18 cellular contexts compared by ENCODE assay signal in genomic region chr22:37290737-37291136, GRCh38. TPM values are rescaled to one million over a fixed set of nuclear protein-coding genes. Genes with fewer than 3 reads are reported as not detected.
DNase-seq lines count a peak whose midpoint lies in the region; ATAC-seq, FAIRE-seq and TF ChIP-seq lines count a peak whose summit lies in the region.
"Had no signal": no experiment of that assay in that cellular context is flagged by ENCODE, and none has a peak within 500 bp of the region (broad histone marks: within the 10 kb centered on the region; RNA-seq: fewer than 3 reads in every experiment).

No MANE protein-coding gene starts in this region.

- dilution Hi-C loops in mammary epithelial cell (cut with HindIII; ENCODE audit: low sequenced_read_pairs): loop anchor here (5.0 kb wide), 1 partner anchor 68 kb away; no protein-coding TSS in a partner anchor

- no peaks in the 10 kb centered on the region for H3K27me3 Mint-ChIP-seq in T-helper 17 cell

- no peak overlapping the region for H3K4me2 ChIP-seq in mammary epithelial cell (ENCODE audit: insufficient read depth, low read depth, low read length)
- H3K4me2 ChIP-seq: KMS-11 had no signal

- no peak overlapping the region for H3K27ac ChIP-seq in mammary epithelial cell (ENCODE audit: insufficient read depth, low read depth, low read length)
- no peak overlapping the region for H3K27ac ChIP-seq in breast epithelium
- H3K27ac ChIP-seq in left ventricle myocardium inferior (replicated peaks): no peak overlapping the region
- H3K27ac ChIP-seq: KMS-11, parathyroid adenoma had no signal

- peaks cover 8% of the 10 kb centered on the region for H3K36me3 Mint-ChIP-seq in T-helper 17 cell (ENCODE audit: low read depth)
- H3K36me3 Mint-ChIP-seq: type B pancreatic cell had no signal

- no peak overlapping the region for H2AFZ ChIP-seq in mammary epithelial cell (ENCODE audit: low read depth, low read length)
- H2AFZ ChIP-seq: parathyroid adenoma had no signal

- H3K9me3 ChIP-seq in mammary epithelial cell (replicated peaks; ENCODE audit: insufficient read depth, low read length) (no peaks in the 10 kb centered on the region), breast epithelium (no peaks in the 10 kb centered on the region), T-helper 17 cell (ENCODE audit: control insufficient read depth, low read length, poor library complexity, severe bottlenecking) (no peaks in the 10 kb centered on the region), left ventricle myocardium inferior (replicated peaks) (peaks cover 4% of the 10 kb centered on the region)

- H3K36me3 ChIP-seq in mammary epithelial cell (ENCODE audit: insufficient read depth, low read length) (no peaks in the 10 kb centered on the region), breast epithelium (no peaks in the 10 kb centered on the region), left ventricle myocardium inferior (no peaks in the 10 kb centered on the region)

- H3K4me1 ChIP-seq in mammary epithelial cell (ENCODE audit: insufficient read depth, low read length) (peaks cover 3% of the 10 kb centered on the region), breast epithelium (no peaks in the 10 kb centered on the region), left ventricle myocardium inferior (no peaks in the 10 kb centered on the region)
- H3K4me1 ChIP-seq: parathyroid adenoma had no signal

- no peaks in the 10 kb centered on the region for H4K20me1 ChIP-seq in mammary epithelial cell (ENCODE audit: insufficient read depth, low read length)

- intact Hi-C loops in mammary epithelial cell (cut with micrococcal nuclease): no loop called here
- intact Hi-C loops in breast epithelium (cut with DNase I; ENCODE audit: low total_unique reads): no loop called here
- intact Hi-C loops in left ventricle myocardium inferior (cut with micrococcal nuclease): no loop called here

- TF ChIP-seq POLR2A in breast epithelium (IDR thresholded peaks at IDR 0.05): no peak

- peak; percentile 48 for DNase-seq in mammary epithelial cell
- DNase-seq in breast epithelium (ENCODE audit: low spot score in 2 of 2): no peak
- DNase-seq in T-helper 17 cell: no peak
- peak; percentile 41 for DNase-seq in left ventricle myocardium inferior
- no peak for DNase-seq in urothelium cell line (ENCODE audit: low spot score)
- no peak for DNase-seq in medulla oblongata (ENCODE audit: extremely low spot score)
- DNase-seq in NCI-H1417 (lab: John Stamatoyannopoulos, UW): no peak
- DNase-seq in OCI-M1 (lab: John Stamatoyannopoulos, UW): no peak
- DNase-seq: activated CD8-positive, alpha-beta T cell treated with anti-CD3 and anti-CD28 coated beads, Interleukin-2, amount 10 ng/mL, durations not matched to agents 7 days and 5 days; central memory CD4-positive, alpha-beta T cell; DMS53; NCI-H187 treated with DMSO at 0.1 percent for 48 hours; NCI-H774; T-helper 9 cell had no signal

- peak overlapping the region; percentile 61 for H3K27ac Mint-ChIP-seq in T-helper 17 cell
- H3K27ac Mint-ChIP-seq: activated CD8-positive, alpha-beta T cell treated with anti-CD3 and anti-CD28 coated beads, Interleukin-2, amount 10 ng/mL, durations not matched to agents 7 days and 5 days; type B pancreatic cell had no signal

- no TSS peak for BruUV-seq in mammary epithelial cell (replicated peaks; lab: Mats Ljungman, UMichigan)

- peak; percentile 53 for FAIRE-seq in urothelium cell line (lab: Jason Lieb, UNC)

- H3K4me3 ChIP-seq in mammary epithelial cell (replicated peaks in 1 of 3; ENCODE audit: insufficient read depth in 1 of 3, low read depth in 2 of 3, low read length in 3 of 3) (no peak overlapping the region), breast epithelium (no peak overlapping the region), left ventricle myocardium inferior (no peak overlapping the region)

- 82% methylated on average over 6 of the region's 7 CpGs for WGBS in mammary epithelial cell (ENCODE audit: low coverage, missing lambda C conversion rate)

- H3K4me1 Mint-ChIP-seq in T-helper 17 cell: peaks cover 64% of the 10 kb centered on the region

- H3K9ac ChIP-seq in mammary epithelial cell (ENCODE audit: insufficient read depth, low read length): no peak overlapping the region
- H3K9ac ChIP-seq: KMS-11, parathyroid adenoma had no signal

- in situ Hi-C loops in mammary epithelial cell (cut with MboI; ENCODE audit: low sequenced_read_pairs in 2 of 2): no loop called here

- TF ChIP-seq CTCF in mammary epithelial cell (conservative IDR thresholded peaks at IDR 0.05 in 1 of 2, IDR thresholded peaks at IDR 0.05 in 1 of 2; ENCODE audit: extremely low read depth in 1 of 2, insufficient read depth in 1 of 2, low read depth in 1 of 2, low read length in 2 of 2): no peak
- no peak for TF ChIP-seq CTCF in breast epithelium (IDR thresholded peaks at IDR 0.05)
- TF ChIP-seq CTCF in left ventricle myocardium inferior (IDR thresholded peaks at IDR 0.05; ENCODE audit: borderline replicate concordance): no peak

- H3K27me3 ChIP-seq in mammary epithelial cell (ENCODE audit: insufficient read depth, low read length) (no peaks in the 10 kb centered on the region), breast epithelium (no peaks in the 10 kb centered on the region), left ventricle myocardium inferior (ENCODE audit: low read depth) (peaks cover 89% of the 10 kb centered on the region)

- ATAC-seq in T-helper 17 cell: no peak
- ATAC-seq: activated CD8-positive, alpha-beta T cell treated with anti-CD3 and anti-CD28 coated beads, Interleukin-2, amount 10 ng/mL, durations not matched to agents 7 days and 5 days had no signal

- CTCF ChIA-PET in mammary epithelial cell (lab: Charles Lee; ENCODE audit: low non-redundant PET): no interaction called here

- H3K4me3 Mint-ChIP-seq in T-helper 17 cell: no peak overlapping the region
- H3K4me3 Mint-ChIP-seq: activated CD8-positive, alpha-beta T cell treated with anti-CD3 and anti-CD28 coated beads, Interleukin-2, amount 10 ng/mL, durations not matched to agents 7 days and 5 days; type B pancreatic cell had no signal

- H3K79me2 ChIP-seq in mammary epithelial cell (ENCODE audit: insufficient read depth, low read length): no peaks in the 10 kb centered on the region
- H3K79me2 ChIP-seq: parathyroid adenoma had no signal

RNA-seq across cellular contexts. Expression of gene CYTH4, which starts 8.4 kb away (rescaled TPM):
- total RNA-seq in mammary epithelial cell: 1 to 10 TPM in 1 of 2 donors, under 1 TPM in 1; under 0.01 to 1.1 TPM
- 0.48 TPM for polyA plus RNA-seq in mammary epithelial cell
- polyA minus RNA-seq in mammary epithelial cell: 4.4 TPM
- 10 to 100 TPM in 2 of 3 donors, 1 to 10 TPM in 1; 6.9 to 25.1 (median 10.5) TPM for total RNA-seq in breast epithelium
- 10 to 100 TPM; 89.5 to 98.7 TPM for total RNA-seq in T-helper 17 cell
- 4.8 TPM for total RNA-seq in left ventricle myocardium inferior
- total RNA-seq: lung microvascular endothelial cell had no signal

RNA-seq across cellular contexts. Expression of gene RAC2, which starts 46.7 kb away (rescaled TPM):
- total RNA-seq in mammary epithelial cell: 100 to 1,000 TPM in 1 of 2 donors, 10 to 100 TPM in 1; 13.2 to 119 TPM
- 211 TPM for polyA plus RNA-seq in mammary epithelial cell
- polyA minus RNA-seq in mammary epithelial cell: 272 TPM
- 10 to 100 TPM; 10.5 to 12.0 (median 11.5) TPM for total RNA-seq in breast epithelium
- total RNA-seq in T-helper 17 cell: 100 to 1,000 TPM; 297 to 478 TPM
- 1.8 TPM for total RNA-seq in left ventricle myocardium inferior

Comparison
In these comparisons a context has a peak if more than half of its experiments do, and no peak if none do; other contexts are left out.
1. DNase-seq: peak in mammary epithelial cell (single experiment) and left ventricle myocardium inferior (single experiment); none in breast epithelium (0 of 2), T-helper 17 cell (0 of 3), urothelium cell line (single experiment), medulla oblongata (single experiment), NCI-H1417 (0 of 3) and OCI-M1 (single experiment).